ENCODE assay signal across 33 cellular contexts in genomic region chr7:43041105-43041504, GRCh38.
"Had no signal": no experiment of that assay in that cellular context is flagged by ENCODE, and none has a peak within 500 bp of the region (broad histone marks: within the 10 kb centered on the region; RNA-seq: fewer than 3 reads in every experiment).

No MANE protein-coding gene starts in this region.

- ATAC-seq: activated naive CD4-positive, alpha-beta T cell treated with anti-CD3 and anti-CD28 coated beads, Interleukin-2, amount 50 U/mL, for 72 hours; activated naive CD8-positive, alpha-beta T cell treated with anti-CD3 and anti-CD28 coated beads, Interleukin-2, amount 50 U/mL, for 24 hours; activated T-cell treated with anti-CD3 and anti-CD28 coated beads, Interleukin-2, amount 50 U/mL, for 4 hours; activated T-cell treated with anti-CD3 and anti-CD28 coated beads, Interleukin-2, amount 50 U/mL, for 72 hours; activated T-helper 17 cell treated with anti-CD3 and anti-CD28 coated beads, Interleukin-2, amount 50 U/mL, for 72 hours; body of pancreas had no signal

- H3K27ac ChIP-seq: adrenal gland, ascending aorta, body of pancreas, brain microvascular endothelial cell, breast epithelium, cardiac muscle cell had no signal

- H3K4me1 ChIP-seq: adrenal gland, body of pancreas, breast epithelium had no signal

- H3K9me3 ChIP-seq: adrenal gland, ascending aorta, body of pancreas, breast epithelium had no signal

- H3K36me3 ChIP-seq: adrenal gland, ascending aorta, brain microvascular endothelial cell, breast epithelium, cardiac muscle cell had no signal

- FAIRE-seq: astrocyte had no signal

- H3K27me3 ChIP-seq: adrenal gland, ascending aorta, body of pancreas, brain microvascular endothelial cell, breast epithelium, cardiac muscle cell had no signal

- DNase-seq: activated effector memory CD4-positive, alpha-beta T cell treated with anti-CD3 and anti-CD28 coated beads, Interleukin-2, amount 50 U/mL, for 16 hours; activated effector memory CD4-positive, alpha-beta T cell treated with Interleukin-2 at 50 U/mL for 16 hours; activated gamma-delta T cell; activated gamma-delta T cell treated with Interleukin-2 at 50 U/mL for 16 hours; activated naive CD4-positive, alpha-beta T cell; activated naive CD4-positive, alpha-beta T cell treated with anti-CD3 and anti-CD28 coated beads for 36 hours; activated naive CD4-positive, alpha-beta T cell treated with anti-CD3 and anti-CD28 coated beads, Interleukin-2, amount 10 ng/mL, durations not matched to agents 7 days and 5 days; activated naive CD4-positive, alpha-beta T cell treated with anti-CD3 and anti-CD28 coated beads, Interleukin-2, amount 50 U/mL, for 16 hours; activated naive CD4-positive, alpha-beta T cell treated with Interleukin-2 at 50 U/mL for 16 hours; activated naive CD8-positive, alpha-beta T cell treated with anti-CD3 and anti-CD28 coated beads for 36 hours; activated naive CD8-positive, alpha-beta T cell treated with anti-CD3 and anti-CD28 coated beads, Interleukin-2, amount 10 ng/mL, durations not matched to agents 7 days and 5 days; activated naive CD8-positive, alpha-beta T cell treated with anti-CD3 and anti-CD28 coated beads, Interleukin-2, amount 50 U/mL, for 24 hours; activated T-cell treated with anti-CD3 and anti-CD28 coated beads, Interleukin-2, amount 50 U/mL, for 1 hour; activated T-cell treated with anti-CD3 and anti-CD28 coated beads, Interleukin-2, amount 50 U/mL, for 24 hours; activated T-cell treated with anti-CD3 and anti-CD28 coated beads, Interleukin-2, amount 50 U/mL, for 4 hours; activated T-cell treated with anti-CD3 and anti-CD28 coated beads, Interleukin-2, amount 50 U/mL, for 48 hours; activated T-cell treated with anti-CD3 and anti-CD28 coated beads, Interleukin-2, amount 50 U/mL, for 72 hours; adrenal gland; amniotic stem cell; amygdala; anterior cingulate cortex; aorta; body of pancreas; brain microvascular endothelial cell; caudate nucleus; central memory CD4-positive, alpha-beta T cell; cerebellar nuclear complex had no signal

- H3K4me3 ChIP-seq: adrenal gland, ascending aorta, body of pancreas, breast epithelium, cardiac muscle cell had no signal
